Comparison of ENCODE assay signal across 12 cellular contexts in genomic region chr11:36010010-36010740, GRCh38.
DNase-seq lines count a peak whose midpoint lies in the region; ATAC-seq and TF ChIP-seq lines count a peak whose summit lies in the region.
"Had no signal": no experiment of that assay in that cellular context is flagged by ENCODE, and none has a peak within 500 bp of the region (broad histone marks: within the 10 kb centered on the region; RNA-seq: fewer than 3 reads in every experiment).

No MANE protein-coding gene starts in this region.

- no peak for TF ChIP-seq CTCF in epithelial cell of esophagus (IDR thresholded peaks at IDR 0.05; ENCODE audit: insufficient read depth, low read depth, low read length, missing control alignments)

- DNase-seq in M059J (ENCODE audit: low read depth) (peak; percentile 16), SHP77 (lab: John Stamatoyannopoulos, UW) (peak; percentile 47 to 53), epithelial cell of esophagus (ENCODE audit: low read depth) (peak; percentile 70), skeletal muscle cell (ENCODE audit: low read depth) (peak; percentile 52), HK-2 (ENCODE audit: unreplicated experiment) (no peak)
- no peak for DNase-seq in stimulated activated CD4-positive, alpha-beta T cell treated with anti-CD3 and anti-CD28 coated beads, Interleukin-4, amount 100 ng/mL, for 1 hour
- DNase-seq: activated CD4-positive, CD25-positive, alpha-beta regulatory T cell; Right ventricle myocardium superior; sigmoid colon; stimulated activated CD8-positive, alpha-beta memory T cell treated with anti-CD3 and anti-CD28 coated beads, Interleukin-4, amount 100 ng/mL, for 48 hours had no signal

- no peak overlapping the region for H3K4me3 ChIP-seq in epithelial cell of esophagus (ENCODE audit: low read length)
- H3K4me3 ChIP-seq in skeletal muscle cell (ENCODE audit: low read depth, low read length), result no peak overlapping the region
- H3K4me3 ChIP-seq: sigmoid colon had no signal

- no peak for ATAC-seq in GM18858 (IDR thresholded peaks at IDR 0.05; ENCODE audit: unreplicated experiment)
- ATAC-seq in HG03439 (IDR thresholded peaks at IDR 0.05; ENCODE audit: unreplicated experiment), result no peak

Comparison
In these comparisons a context has a peak if more than half of its experiments do, and no peak if none do; other contexts are left out.
1. DNase-seq: peak in M059J (single experiment), SHP77 (2 of 2), epithelial cell of esophagus (single experiment) and skeletal muscle cell (single experiment); none in stimulated activated CD4-positive, alpha-beta T cell treated with anti-CD3 and anti-CD28 coated beads, Interleukin-4, amount 100 ng/mL, for 1 hour (single experiment) and HK-2 (single experiment).